In the genomic region with DNA sequence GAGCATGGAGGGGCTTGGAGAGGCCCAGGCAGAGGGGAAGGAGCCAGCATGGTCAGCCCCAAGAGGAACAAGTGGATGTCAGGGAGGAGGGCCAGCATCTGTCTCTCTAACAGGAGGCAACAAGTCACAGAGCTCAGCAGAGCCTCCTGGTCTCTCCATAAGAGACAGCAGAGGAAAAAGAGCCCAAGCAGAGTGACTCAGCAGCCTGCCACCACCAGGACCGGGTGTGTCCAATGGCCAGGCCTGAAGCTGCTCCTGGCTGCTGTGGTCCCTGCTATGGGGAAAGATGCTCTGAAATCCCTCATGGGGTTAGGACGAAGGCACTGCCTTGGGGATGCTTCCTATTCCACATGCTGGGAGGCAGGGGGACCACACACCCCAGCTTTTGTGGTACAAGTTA, we compare ENCODE assay signal across 23 cellular contexts.
"Had no signal": no experiment of that assay in that cellular context is flagged by ENCODE, and none has a peak within 500 bp of the region (broad histone marks: within the 10 kb centered on the region; RNA-seq: fewer than 3 reads in every experiment).

No MANE protein-coding gene starts in this region.

- H3K4me1 Mint-ChIP-seq: activated naive CD4-positive, alpha-beta T cell treated with anti-CD3 and anti-CD28 coated beads, Interleukin-2, amount 10 ng/mL, durations not matched to agents 7 days and 5 days; activated naive CD8-positive, alpha-beta T cell treated with anti-CD3 and anti-CD28 coated beads, Interleukin-2, amount 50 U/mL, for 24 hours; memory B cell; naive B cell had no signal

- H3K9me3 ChIP-seq: esophagus squamous epithelium, mucosa of descending colon, ovary, psoas muscle, testis, upper lobe of left lung had no signal

- H3K27ac ChIP-seq: brain microvascular endothelial cell, coronary artery, esophagus squamous epithelium, ovary, psoas muscle, testis, upper lobe of left lung had no signal

- H3K36me3 ChIP-seq: brain microvascular endothelial cell, ovary, upper lobe of left lung had no signal

- H3K27me3 ChIP-seq: brain microvascular endothelial cell, esophagus squamous epithelium, ovary, testis, upper lobe of left lung had no signal

- H3K4me1 ChIP-seq: esophagus squamous epithelium, psoas muscle, testis, upper lobe of left lung had no signal

- H3K36me3 Mint-ChIP-seq: activated naive CD4-positive, alpha-beta T cell treated with anti-CD3 and anti-CD28 coated beads, Interleukin-2, amount 10 ng/mL, durations not matched to agents 7 days and 5 days; memory B cell; naive B cell had no signal

- DNase-seq: activated CD4-positive, CD25-positive, alpha-beta regulatory T cell treated with anti-CD3 and anti-CD28 coated beads, Interleukin-2, amount 50 U/mL, for 72 hours; activated CD8-positive, alpha-beta memory T cell treated with anti-CD3 and anti-CD28 coated beads for 24 hours; activated CD8-positive, alpha-beta memory T cell treated with anti-CD3 and anti-CD28 coated beads, Interleukin-2, amount 50 U/mL, for 48 hours; activated effector memory CD4-positive, alpha-beta T cell treated with Interleukin-2 at 50 U/mL for 16 hours; activated naive CD4-positive, alpha-beta T cell treated with anti-CD3 and anti-CD28 coated beads, Interleukin-2, amount 10 ng/mL, durations not matched to agents 7 days and 5 days; activated naive CD8-positive, alpha-beta T cell treated with anti-CD3 and anti-CD28 coated beads, Interleukin-2, amount 50 U/mL, for 24 hours; activated T-cell treated with anti-CD3 and anti-CD28 coated beads, Interleukin-2, amount 50 U/mL, for 48 hours; aorta; brain microvascular endothelial cell; esophagus squamous epithelium; left ventricle myocardium superior; mucosa of descending colon; naive B cell; ovary; psoas muscle; right cardiac atrium; stimulated activated CD4-positive, alpha-beta T cell treated with anti-CD3 and anti-CD28 coated beads, Interleukin-15, amount 100 ng/mL, for 24 hours; stimulated activated CD4-positive, alpha-beta T cell treated with anti-CD3 and anti-CD28 coated beads, Interleukin-2, amount 100 ng/mL, for 48 hours; testis; upper lobe of left lung had no signal

- H3K27me3 Mint-ChIP-seq: memory B cell, naive B cell had no signal

- H3K27ac Mint-ChIP-seq: activated naive CD4-positive, alpha-beta T cell treated with anti-CD3 and anti-CD28 coated beads, Interleukin-2, amount 10 ng/mL, durations not matched to agents 7 days and 5 days; activated naive CD8-positive, alpha-beta T cell treated with anti-CD3 and anti-CD28 coated beads, Interleukin-2, amount 50 U/mL, for 24 hours; memory B cell; T-helper 1 cell treated with Interleukin-12 subunit alpha and Interleukin-12 subunit beta and Interleukin-4 antibody, amounts not matched to agents 30 μg/mL and 1 μg/mL, for 36 hours had no signal

- H3K4me3 Mint-ChIP-seq: activated naive CD4-positive, alpha-beta T cell treated with anti-CD3 and anti-CD28 coated beads, Interleukin-2, amount 10 ng/mL, durations not matched to agents 7 days and 5 days; activated naive CD8-positive, alpha-beta T cell treated with anti-CD3 and anti-CD28 coated beads, Interleukin-2, amount 50 U/mL, for 24 hours; memory B cell; naive B cell; T-helper 1 cell treated with Interleukin-12 subunit alpha and Interleukin-12 subunit beta and Interleukin-4 antibody, amounts not matched to agents 30 μg/mL and 1 μg/mL, for 36 hours had no signal

- H3K4me3 ChIP-seq: coronary artery, esophagus squamous epithelium, mucosa of descending colon, ovary, psoas muscle, testis, upper lobe of left lung had no signal

- H3K9me3 Mint-ChIP-seq: activated naive CD4-positive, alpha-beta T cell treated with anti-CD3 and anti-CD28 coated beads, Interleukin-2, amount 10 ng/mL, durations not matched to agents 7 days and 5 days; activated naive CD8-positive, alpha-beta T cell treated with anti-CD3 and anti-CD28 coated beads, Interleukin-2, amount 50 U/mL, for 24 hours; memory B cell; naive B cell; T-helper 1 cell treated with Interleukin-12 subunit alpha and Interleukin-12 subunit beta and Interleukin-4 antibody, amounts not matched to agents 30 μg/mL and 1 μg/mL, for 36 hours had no signal

- ATAC-seq: activated naive CD8-positive, alpha-beta T cell treated with anti-CD3 and anti-CD28 coated beads, Interleukin-2, amount 50 U/mL, for 24 hours; left ventricle myocardium superior; mucosa of descending colon; psoas muscle; right cardiac atrium had no signal
